ENCODE assay signal across 17 cellular contexts in genomic region chr7:132232394-132232793, GRCh38.
DNase-seq lines count a peak whose midpoint lies in the region; ATAC-seq, FAIRE-seq and TF ChIP-seq lines count a peak whose summit lies in the region.
"Had no signal": no experiment of that assay in that cellular context is flagged by ENCODE, and none has a peak within 500 bp of the region (broad histone marks: within the 10 kb centered on the region; RNA-seq: fewer than 3 reads in every experiment).

No MANE protein-coding gene starts in this region.

- TF ChIP-seq CTCF in D721Med (IDR thresholded peaks at IDR 0.05; ENCODE audit: insufficient read depth, missing control alignments) (no peak), foreskin keratinocyte (conservative IDR thresholded peaks at IDR 0.05) (no peak), type B pancreatic cell (conservative IDR thresholded peaks at IDR 0.05) (no peak)

- ATAC-seq in foreskin keratinocyte (no peak), sciatic nerve (no peak)
- ATAC-seq: CD8-positive, alpha-beta T cell had no signal

- no peaks in the 10 kb centered on the region for H3K9me3 ChIP-seq in MG63

- no peaks in the 10 kb centered on the region for H3K36me3 ChIP-seq in MG63

- H3K4me1 Mint-ChIP-seq in type B pancreatic cell (ENCODE audit: unreplicated experiment), result peaks cover 28% of the 10 kb centered on the region
- H3K4me1 Mint-ChIP-seq: CD14-positive monocyte had no signal

- H3K4me1 ChIP-seq in foreskin keratinocyte, result no peaks in the 10 kb centered on the region

- no peak overlapping the region for H3K27ac ChIP-seq in foreskin keratinocyte
- H3K27ac ChIP-seq: GM23248, HL-60 had no signal

- peaks cover 15% of the 10 kb centered on the region for H3K27me3 Mint-ChIP-seq in type B pancreatic cell

- FAIRE-seq in D721Med (lab: Jason Lieb, UNC), result no peak
- FAIRE-seq: A204.1, GM18507 had no signal

- DNase-seq in D721Med (ENCODE audit: insufficient read length, low spot score) (peak; percentile 57), NCI-H82 treated with DMSO at 0.1 percent for 48 hours (lab: John Stamatoyannopoulos, UW; ENCODE audit: unreplicated experiment) (peak; percentile 87), kidney tubule cell (ENCODE audit: low spot score) (peak; percentile 2), posterior vena cava (ENCODE audit: low spot score) (peak; percentile 13), foreskin keratinocyte (no peak), MG63 (no peak), type B pancreatic cell (ENCODE audit: extremely low spot score, unreplicated experiment) (no peak), sciatic nerve (ENCODE audit: low spot score) (no peak)
- DNase-seq: CD8-positive, alpha-beta T cell; COR-L47; DMS53; GM23248; H7 had no signal

- H3K4me3 ChIP-seq in MG63, result no peak overlapping the region
- H3K4me3 ChIP-seq: GM23248 had no signal

- H3K27ac Mint-ChIP-seq in type B pancreatic cell, result no peak overlapping the region
- H3K27ac Mint-ChIP-seq: CD8-positive, alpha-beta T cell had no signal

- H3K9me3 Mint-ChIP-seq in type B pancreatic cell, result no peaks in the 10 kb centered on the region
- H3K9me3 Mint-ChIP-seq: CD8-positive, alpha-beta T cell had no signal

- no peaks in the 10 kb centered on the region for H3K36me3 Mint-ChIP-seq in type B pancreatic cell
- H3K36me3 Mint-ChIP-seq: CD14-positive monocyte; CD8-positive, alpha-beta T cell had no signal

- no peak overlapping the region for H3K4me3 Mint-ChIP-seq in type B pancreatic cell
- H3K4me3 Mint-ChIP-seq: CD14-positive monocyte; CD8-positive, alpha-beta T cell had no signal

- intact Hi-C loops in posterior vena cava (cut with DNase I) (loop anchor here in 1 of 2 donors (10.0 kb wide), 1 partner anchor 288 kb away; no protein-coding TSS in a partner anchor), sciatic nerve (cut with DNase I) (no loop called here)

- peaks cover 9% of the 10 kb centered on the region for H3K27me3 ChIP-seq in foreskin keratinocyte
- H3K27me3 ChIP-seq in MG63, result no peaks in the 10 kb centered on the region

Comparison
In these comparisons a context has a peak if more than half of its experiments do, and no peak if none do; other contexts are left out.
1. DNase-seq: peak in D721Med (single experiment), NCI-H82 treated with DMSO at 0.1 percent for 48 hours (single experiment), kidney tubule cell (single experiment) and posterior vena cava (single experiment); none in foreskin keratinocyte (0 of 2), MG63 (single experiment), type B pancreatic cell (single experiment) and sciatic nerve (single experiment).